In genomic region chr12:113298861-113299545, GRCh38 we compare ENCODE assay signal across 8 cellular contexts. TPM values are rescaled to one million over a fixed set of nuclear protein-coding genes. Genes with fewer than 3 reads are reported as not detected.
DNase-seq lines count a peak whose midpoint lies in the region; ATAC-seq lines count a peak whose summit lies in the region.

No MANE protein-coding gene starts in this region.

- H3K79me2 ChIP-seq in GM23248 (ENCODE audit: insufficient read depth), result no peaks in the 10 kb centered on the region

- POLR2A ChIA-PET in naive thymus-derived CD8-positive, alpha-beta T cell (lab: Charles Lee), result no interaction called here

- peaks cover 0 to 55% (median 8%) of the 10 kb centered on the region in 3 donors for H3K36me3 Mint-ChIP-seq in naive thymus-derived CD8-positive, alpha-beta T cell

- H3K9me3 ChIP-seq in GM23248 (ENCODE audit: low read depth) (no peaks in the 10 kb centered on the region), adipocyte (ENCODE audit: control insufficient read depth, low read length) (no peaks in the 10 kb centered on the region), right cardiac atrium (ENCODE audit: control insufficient read depth, low read length) (no peaks in the 10 kb centered on the region), skeletal muscle satellite cell (replicated peaks; ENCODE audit: low read length) (no peaks in the 10 kb centered on the region)

- peak overlapping the region; percentile 59 for H2AFZ ChIP-seq in GM23248

- peak overlapping the region in 2 of 10 donors; percentile 33 to 45 for H3K27ac Mint-ChIP-seq in naive thymus-derived CD8-positive, alpha-beta T cell

- H3K27me3 Mint-ChIP-seq in naive thymus-derived CD8-positive, alpha-beta T cell, result no peaks in the 10 kb centered on the region

- H3K9me2 ChIP-seq in GM23248 (ENCODE audit: insufficient read depth), result no peaks in the 10 kb centered on the region

- intact Hi-C loops in right cardiac atrium (cut with DNase I), result loop anchor here in 1 of 4 donors (10.0 kb wide), 1 partner anchor 104 kb away; no protein-coding TSS in a partner anchor

- 25 to 29% methylated on average over 20 of the region's 20 CpGs for WGBS in GM23248 (ENCODE audit: low coverage in 1 of 2, low lambda C conversion rate in 2 of 2, missing lambda C conversion rate in 2 of 2), 2 experiments
- 55% methylated on average over 20 of the region's 20 CpGs for WGBS in right cardiac atrium

- H3K27me3 ChIP-seq in GM23248 (replicated peaks; ENCODE audit: insufficient read depth) (no peaks in the 10 kb centered on the region), adipocyte (replicated peaks; ENCODE audit: control insufficient read depth, insufficient read depth, low read length) (no peaks in the 10 kb centered on the region), right cardiac atrium (ENCODE audit: control insufficient read depth, insufficient read depth) (no peaks in the 10 kb centered on the region), skeletal muscle satellite cell (ENCODE audit: control insufficient read depth, insufficient read depth, low read length) (no peaks in the 10 kb centered on the region)

- H3K9ac ChIP-seq in GM23248 (peak overlapping the region; percentile 81), adipocyte (ENCODE audit: low read length) (peak overlapping the region; percentile 55), skeletal muscle satellite cell (ENCODE audit: low read depth, low read length) (peak overlapping the region; percentile 46)

- peaks cover 15 to 21% (median 16%) of the 10 kb centered on the region in 4 donors for H3K4me1 Mint-ChIP-seq in naive thymus-derived CD8-positive, alpha-beta T cell

- H3K4me1 ChIP-seq in GM23248 (ENCODE audit: insufficient read depth) (peaks cover 17% of the 10 kb centered on the region), adipocyte (ENCODE audit: control insufficient read depth, insufficient read depth, low read length) (peaks cover 24% of the 10 kb centered on the region), right cardiac atrium (ENCODE audit: control insufficient read depth, insufficient read depth, low read length) (peaks cover 13% of the 10 kb centered on the region), skeletal muscle satellite cell (ENCODE audit: control insufficient read depth, insufficient read depth, low read length) (peaks cover 21% of the 10 kb centered on the region)

- H3K4me2 ChIP-seq in GM23248 (ENCODE audit: unreplicated experiment) (peak overlapping the region; percentile 65), skeletal muscle satellite cell (ENCODE audit: low read length) (peak overlapping the region; percentile 60)

- H3K36me3 ChIP-seq in GM23248 (ENCODE audit: low read depth) (no peaks in the 10 kb centered on the region), adipocyte (ENCODE audit: control insufficient read depth, insufficient read depth, low read length, severe bottlenecking) (peaks cover 13% of the 10 kb centered on the region), skeletal muscle satellite cell (ENCODE audit: insufficient read depth, low read length) (peaks cover 5% of the 10 kb centered on the region)

- H3K9me3 Mint-ChIP-seq in naive thymus-derived CD8-positive, alpha-beta T cell, result no peaks in the 10 kb centered on the region

- ATAC-seq in right cardiac atrium, result peak; percentile 47 to 60
- ATAC-seq in naive thymus-derived CD8-positive, alpha-beta T cell, result no peak

- H3F3A ChIP-seq in GM23248 (ENCODE audit: insufficient read depth), result no peaks in the 10 kb centered on the region

- in situ Hi-C loops in GM23248 (cut with MboI), result no loop called here

- H3K4me3 ChIP-seq in GM23248 (peak overlapping the region; percentile 11; the same call in 1 of the 2 replicates), adipocyte (ENCODE audit: low read length) (peak overlapping the region; percentile 44), right cardiac atrium (ENCODE audit: low read length) (no peak overlapping the region), skeletal muscle satellite cell (ENCODE audit: low read length) (peak overlapping the region; percentile 5)

- DNase-seq in GM23248 (peak; percentile 62), adipocyte (ENCODE audit: low read depth) (peak; percentile 4), right cardiac atrium (peak; percentile 74 to 92 (median 88)), NCI-H2196 (lab: John Stamatoyannopoulos, UW; ENCODE audit: unreplicated experiment) (no peak), foreskin melanocyte (no peak), NCI-H2227 treated with DMSO at 0.1 percent for 48 hours (lab: John Stamatoyannopoulos, UW) (no peak)
- DNase-seq in naive thymus-derived CD8-positive, alpha-beta T cell, result no peak

- peak overlapping the region in 1 of 10 donors; percentile 40 for H3K4me3 Mint-ChIP-seq in naive thymus-derived CD8-positive, alpha-beta T cell

- H4K20me1 ChIP-seq in GM23248 (ENCODE audit: insufficient read depth), result no peaks in the 10 kb centered on the region

- peak overlapping the region; percentile 84 for H3K27ac ChIP-seq in GM23248
- H3K27ac ChIP-seq in right cardiac atrium (ENCODE audit: low read length), result peak overlapping the region; percentile 84

RNA-seq across cellular contexts. Expression of gene SLC8B1, which starts 35.9 kb away (rescaled TPM):
- 5.8 and 6.6 TPM in 2 replicates for total RNA-seq in GM23248 (2014; rRNA removed; shearing (Covaris generic))
- 9.0 and 10.9 TPM in 2 replicates for polyA plus RNA-seq in GM23248 (2016; fragmentation: Nextera tagmentation; extraction: Ambion mirVana)
- 10 to 100 TPM; 11.6 to 16.0 (median 14.0) TPM for total RNA-seq in right cardiac atrium
- polyA plus RNA-seq in right cardiac atrium, result 10.8 TPM
- total RNA-seq in skeletal muscle satellite cell (2012; rRNA removed), result 8.3 and 10.1 TPM in 2 replicates
- 100 to 1,000 TPM; 131 to 136 TPM for total RNA-seq in naive thymus-derived CD8-positive, alpha-beta T cell
- 10 to 100 TPM; 26.3 to 71.2 (median 53.0) TPM for polyA plus RNA-seq in naive thymus-derived CD8-positive, alpha-beta T cell

RNA-seq across cellular contexts. Expression of gene PLBD2, which starts 59.4 kb away (rescaled TPM):
- 38.5 and 43.6 TPM in 2 replicates for total RNA-seq in GM23248 (2014; rRNA removed; shearing (Covaris generic))
- 58.5 and 64.9 TPM in 2 replicates for polyA plus RNA-seq in GM23248 (2016; fragmentation: Nextera tagmentation; extraction: Ambion mirVana)
- 10 to 100 TPM; 48.4 to 54.3 (median 51.4) TPM for total RNA-seq in right cardiac atrium
- 33.7 TPM for polyA plus RNA-seq in right cardiac atrium
- 31.7 and 39.5 TPM in 2 replicates for total RNA-seq in skeletal muscle satellite cell (2012; rRNA removed)
- total RNA-seq in naive thymus-derived CD8-positive, alpha-beta T cell, result 10 to 100 TPM in 1 of 2 experiments, 1 to 10 TPM in 1; 9.7 to 13.1 TPM
- polyA plus RNA-seq in naive thymus-derived CD8-positive, alpha-beta T cell, result 1 to 10 TPM; 5.1 to 9.4 (median 5.5) TPM

Comparison
In these comparisons a context has a peak if more than half of its experiments do, and no peak if none do; other contexts are left out.
1. DNase-seq: peak in GM23248 (single experiment), adipocyte (single experiment) and right cardiac atrium (3 of 3); none in NCI-H2196 (single experiment), naive thymus-derived CD8-positive, alpha-beta T cell (0 of 10), foreskin melanocyte (single experiment) and NCI-H2227 treated with DMSO at 0.1 percent for 48 hours (single experiment).
2. ATAC-seq: peak in right cardiac atrium (2 of 2); none in naive thymus-derived CD8-positive, alpha-beta T cell (0 of 2).
3. RNA of gene SLC8B1, which starts 35.9 kb away (total RNA-seq): 131 to 136 TPM in naive thymus-derived CD8-positive, alpha-beta T cell; 11.6 to 16.0 TPM in right cardiac atrium and 5.8 to 6.6 TPM in GM23248; every median in the first group is over 4 times any median in the second.
4. Peak in every context shown above with its lines, with median percentiles within 50 percentile points of each other: H3K9ac ChIP-seq.